Comparison of ENCODE assay signal across 15 cellular contexts in genomic region chr14:102232348-102232625, GRCh38.
DNase-seq lines count a peak whose midpoint lies in the region; ATAC-seq and TF ChIP-seq lines count a peak whose summit lies in the region.
"Had no signal": no experiment of that assay in that cellular context is flagged by ENCODE, and none has a peak within 500 bp of the region (broad histone marks: within the 10 kb centered on the region; RNA-seq: fewer than 3 reads in every experiment).

No MANE protein-coding gene starts in this region.

- H3K4me2 ChIP-seq in GM23338 (no peak overlapping the region), OCI-LY1 (ENCODE audit: low read length) (peak overlapping the region; percentile 79), neural cell (ENCODE audit: low read length) (no peak overlapping the region), GM23248 (ENCODE audit: unreplicated experiment) (no peak overlapping the region)

- H3K4me1 Mint-ChIP-seq in GM23338 (no peaks in the 10 kb centered on the region; the same call in 2 of the 3 replicates), chondrocyte (ENCODE audit: low read depth) (no peaks in the 10 kb centered on the region)
- H3K4me1 Mint-ChIP-seq: CD14-positive monocyte, IgD-negative memory B cell had no signal

- H3K36me3 ChIP-seq in GM23338 (ENCODE audit: insufficient read depth) (no peaks in the 10 kb centered on the region), OCI-LY1 (ENCODE audit: insufficient read depth, low read length) (peaks cover 24% of the 10 kb centered on the region; the same call in 1 of the 2 replicates), neural cell (ENCODE audit: insufficient read depth, low read length) (no peaks in the 10 kb centered on the region), GM23248 (ENCODE audit: low read depth) (peaks cover 26% of the 10 kb centered on the region; the same call in 1 of the 2 replicates)
- H3K36me3 ChIP-seq: HAP-1 had no signal

- H3K36me3 Mint-ChIP-seq in GM23338 (ENCODE audit: low read depth) (no peaks in the 10 kb centered on the region; the same call in 2 of the 3 replicates), chondrocyte (ENCODE audit: low read depth) (peaks cover 6% of the 10 kb centered on the region)
- H3K36me3 Mint-ChIP-seq: CD14-positive monocyte; CD8-positive, alpha-beta T cell; IgD-negative memory B cell had no signal

- ATAC-seq in GM23338 = no peak
- ATAC-seq: CD8-positive, alpha-beta T cell had no signal

- H3K27me3 ChIP-seq in GM23338 (ENCODE audit: insufficient read depth) (no peaks in the 10 kb centered on the region), OCI-LY1 (ENCODE audit: insufficient read depth, low read length) (no peaks in the 10 kb centered on the region), neural cell (ENCODE audit: insufficient read depth, low read depth, low read length) (no peaks in the 10 kb centered on the region), GM23248 (replicated peaks; ENCODE audit: insufficient read depth) (no peaks in the 10 kb centered on the region)

- TF ChIP-seq RAD21 in neural cell (conservative IDR thresholded peaks at IDR 0.05) = no peak

- no peak overlapping the region for H2AFZ ChIP-seq in GM23338
- H2AFZ ChIP-seq in OCI-LY1 (ENCODE audit: low read length) = no peak overlapping the region
- no peak overlapping the region for H2AFZ ChIP-seq in neural cell (ENCODE audit: low read depth, low read length)
- no peak overlapping the region for H2AFZ ChIP-seq in GM23248

- TF ChIP-seq CTCF in GM23338 (conservative IDR thresholded peaks at IDR 0.05; ENCODE audit: low read depth in 2 of 2) (peak; percentile 20 to 38; a peak in 3 of 4 replicates), OCI-LY1 (IDR thresholded peaks at IDR 0.05; ENCODE audit: low read length) (0 out of 2 replicates have a peak, but pooled peaks have one; percentile 5), chondrocyte (IDR thresholded peaks at IDR 0.05) (peak; percentile 13), neural cell (IDR thresholded peaks at IDR 0.05; ENCODE audit: poor library complexity, severe bottlenecking) (no peak)

- no peak for DNase-seq in GM23338 (ENCODE audit: low spot score)
- DNase-seq in chondrocyte (ENCODE audit: low spot score) = peak; percentile 63
- DNase-seq in GM23248 = no peak
- no peak for DNase-seq in superior temporal gyrus (ENCODE audit: extremely low spot score)
- no peak for DNase-seq in activated gamma-delta T cell (lab: John Stamatoyannopoulos, UW)
- DNase-seq in activated CD4-positive, alpha-beta T cell treated with anti-CD3 and anti-CD28 coated beads for 1 hour = no peak
- DNase-seq: CD8-positive, alpha-beta T cell; COR-L47; DMS153; GDM1 had no signal

- H3K9me3 Mint-ChIP-seq in GM23338 = no peaks in the 10 kb centered on the region
- no peaks in the 10 kb centered on the region for H3K9me3 Mint-ChIP-seq in chondrocyte (ENCODE audit: low read depth)
- H3K9me3 Mint-ChIP-seq: CD8-positive, alpha-beta T cell; IgD-negative memory B cell had no signal

- TF ChIP-seq EP300 in neural cell (conservative IDR thresholded peaks at IDR 0.05; ENCODE audit: poor library complexity, severe bottlenecking) = no peak

- H3K27ac ChIP-seq in GM23338 (ENCODE audit: low read depth) (no peak overlapping the region), OCI-LY1 (ENCODE audit: low read depth, low read length, poor library complexity, severe bottlenecking) (peak overlapping the region; percentile 82), neural cell (ENCODE audit: low read length) (peak overlapping the region; percentile 72), GM23248 (no peak overlapping the region)

- in situ Hi-C loops in GM23248 (cut with MboI) = no loop called here

- H3K4me1 ChIP-seq in GM23338 (ENCODE audit: insufficient read depth) (peaks cover 11% of the 10 kb centered on the region), OCI-LY1 (ENCODE audit: insufficient read depth, low read length, severe bottlenecking) (peaks cover 50% of the 10 kb centered on the region), GM23248 (ENCODE audit: insufficient read depth) (no peaks in the 10 kb centered on the region)
- H3K4me1 ChIP-seq: HAP-1 had no signal

- no peaks in the 10 kb centered on the region for H3K9me3 ChIP-seq in OCI-LY1 (ENCODE audit: low read length)
- no peaks in the 10 kb centered on the region for H3K9me3 ChIP-seq in neural cell (ENCODE audit: low read length)
- no peaks in the 10 kb centered on the region for H3K9me3 ChIP-seq in GM23248 (ENCODE audit: low read depth)
- H3K9me3 ChIP-seq: HAP-1 had no signal

- peaks cover 5% of the 10 kb centered on the region for H3K27me3 Mint-ChIP-seq in GM23338 (ENCODE audit: insufficient read depth, low read depth, poor library complexity)
- H3K27me3 Mint-ChIP-seq in chondrocyte (ENCODE audit: low read depth) = no peaks in the 10 kb centered on the region
- H3K27me3 Mint-ChIP-seq: IgD-negative memory B cell had no signal

- H3F3A ChIP-seq in GM23338 (replicated peaks; ENCODE audit: low read depth) (no peaks in the 10 kb centered on the region), OCI-LY1 (ENCODE audit: insufficient read depth, low read length) (no peaks in the 10 kb centered on the region), neural cell (ENCODE audit: insufficient read depth, low read length, poor library complexity, severe bottlenecking) (no peaks in the 10 kb centered on the region), GM23248 (ENCODE audit: insufficient read depth) (no peaks in the 10 kb centered on the region)

- H4K20me1 ChIP-seq in GM23338 (replicated peaks; ENCODE audit: insufficient read depth) (no peaks in the 10 kb centered on the region), OCI-LY1 (ENCODE audit: insufficient read depth, low read length) (no peaks in the 10 kb centered on the region), neural cell (ENCODE audit: insufficient read depth) (no peaks in the 10 kb centered on the region), GM23248 (ENCODE audit: insufficient read depth) (no peaks in the 10 kb centered on the region)

- H3K9me2 ChIP-seq in GM23338 (ENCODE audit: insufficient read depth) = no peaks in the 10 kb centered on the region
- H3K9me2 ChIP-seq in OCI-LY1 (ENCODE audit: low read depth, low read length) = no peaks in the 10 kb centered on the region
- H3K9me2 ChIP-seq in neural cell (ENCODE audit: insufficient read depth, low read length) = no peaks in the 10 kb centered on the region
- H3K9me2 ChIP-seq in GM23248 (ENCODE audit: insufficient read depth) = no peaks in the 10 kb centered on the region

- WGBS in GM23248 (ENCODE audit: low coverage in 1 of 2, low lambda C conversion rate in 2 of 2, missing lambda C conversion rate in 2 of 2), 2 experiments = 96 to 98% methylated on average over 7 to 9 of the region's 9 CpGs

- H3K4me3 ChIP-seq in GM23338 (no peak overlapping the region), OCI-LY1 (ENCODE audit: low read depth, low read length, poor library complexity, severe bottlenecking) (peak overlapping the region; percentile 48), neural cell (ENCODE audit: low read length) (no peak overlapping the region), GM23248 (no peak overlapping the region)
- H3K4me3 ChIP-seq: HAP-1 had no signal

- H3K79me2 ChIP-seq in GM23338 (replicated peaks; ENCODE audit: insufficient read depth) (no peaks in the 10 kb centered on the region), OCI-LY1 (ENCODE audit: insufficient read depth, low read length) (no peaks in the 10 kb centered on the region), neural cell (replicated peaks; ENCODE audit: insufficient read depth, low read length) (no peaks in the 10 kb centered on the region), GM23248 (ENCODE audit: insufficient read depth) (peaks cover 26% of the 10 kb centered on the region)

- H3K27ac Mint-ChIP-seq in GM23338 (no peak overlapping the region), chondrocyte (ENCODE audit: unreplicated experiment) (no peak overlapping the region)
- H3K27ac Mint-ChIP-seq: CD14-positive monocyte; CD8-positive, alpha-beta T cell; IgD-negative memory B cell had no signal

- H3K9ac ChIP-seq in OCI-LY1 (ENCODE audit: low read length) = peak overlapping the region; percentile 59; the same call in 1 of the 2 replicates
- peak overlapping the region; percentile 29 for H3K9ac ChIP-seq in neural cell (ENCODE audit: low read length)
- H3K9ac ChIP-seq in GM23248 = no peak overlapping the region

- H3K4me3 Mint-ChIP-seq in GM23338 (no peak overlapping the region), chondrocyte (ENCODE audit: unreplicated experiment) (no peak overlapping the region)
- H3K4me3 Mint-ChIP-seq: CD14-positive monocyte; CD8-positive, alpha-beta T cell had no signal

TF ChIP-seq in GM23338, 12 proteins besides CTCF, POLR2A, EP300 and RAD21:
- no peak for TF ChIP-seq JUNB (IDR thresholded peaks at IDR 0.05; ENCODE audit: unreplicated experiment)
- TF ChIP-seq CREB1 (CRISPR knock-in tag; IDR thresholded peaks at IDR 0.05; ENCODE audit: low read depth) = no peak
- no peak for TF ChIP-seq NANOG (IDR thresholded peaks at IDR 0.05; ENCODE audit: borderline replicate concordance)
- TF ChIP-seq ETS1 (IDR thresholded peaks at IDR 0.05) = no peak
- TF ChIP-seq ZNF114 (CRISPR knock-in tag; IDR thresholded peaks at IDR 0.05) = no peak

TF ChIP-seq in neural cell, 6 proteins besides CTCF, POLR2A, EP300 and RAD21 (continues in another document):
- no peak for TF ChIP-seq REST (IDR thresholded peaks at IDR 0.05; ENCODE audit: borderline replicate concordance)
- no peak for TF ChIP-seq TAF1 (IDR thresholded peaks at IDR 0.05; ENCODE audit: low read depth)
- TF ChIP-seq POLR2AphosphoS5 (IDR thresholded peaks at IDR 0.05) = no peak

Comparison
In these comparisons a context has a peak if more than half of its experiments do, and no peak if none do; other contexts are left out.
1. H3K27ac ChIP-seq: peak in OCI-LY1 (single experiment) and neural cell (single experiment); none in GM23338 (single experiment) and GM23248 (single experiment).